In genomic region chr4:55758570-55758969, GRCh38 we compare ENCODE assay signal across 12 cellular contexts.
DNase-seq lines count a peak whose midpoint lies in the region; TF ChIP-seq lines count a peak whose summit lies in the region.
"Had no signal": no experiment of that assay in that cellular context is flagged by ENCODE, and none has a peak within 500 bp of the region (broad histone marks: within the 10 kb centered on the region; RNA-seq: fewer than 3 reads in every experiment).

No MANE protein-coding gene starts in this region.

- intact Hi-C loops in OCI-LY7 (cut with micrococcal nuclease; ENCODE audit: unreplicated experiment): no loop called here

- no peaks in the 10 kb centered on the region for H3K9me2 ChIP-seq in OCI-LY7 (ENCODE audit: insufficient read depth, low read length)

- H4K91ac ChIP-seq in neuronal stem cell (ENCODE audit: low read depth, low read length, poor library complexity): no peak overlapping the region

- H2BK120ac ChIP-seq in neuronal stem cell (ENCODE audit: low read depth, low read length): no peak overlapping the region

- no peak overlapping the region for H3K27ac ChIP-seq in neuronal stem cell (replicated peaks; ENCODE audit: low read length)
- H3K27ac ChIP-seq in OCI-LY7 (ENCODE audit: low read depth, low read length, poor library complexity, severe bottlenecking): no peak overlapping the region
- H3K27ac ChIP-seq: testis had no signal

- H3K9me3 ChIP-seq in neuronal stem cell (replicated peaks in 1 of 2; ENCODE audit: control insufficient read depth in 2 of 2, insufficient read depth in 1 of 2, low read depth in 1 of 2, low read length in 2 of 2): no peaks in the 10 kb centered on the region
- H3K9me3 ChIP-seq in OCI-LY7 (ENCODE audit: low read length): no peaks in the 10 kb centered on the region
- H3K9me3 ChIP-seq: testis had no signal

- H3K36me3 ChIP-seq in neuronal stem cell (replicated peaks in 1 of 2; ENCODE audit: control insufficient read depth in 2 of 2, insufficient read depth in 2 of 2, low read length in 2 of 2): no peaks in the 10 kb centered on the region
- no peaks in the 10 kb centered on the region for H3K36me3 ChIP-seq in OCI-LY7 (ENCODE audit: insufficient read depth, low read length)

- H3K4me2 ChIP-seq in neuronal stem cell (ENCODE audit: insufficient read depth, low read length, poor library complexity, severe bottlenecking): no peak overlapping the region
- no peak overlapping the region for H3K4me2 ChIP-seq in OCI-LY7 (ENCODE audit: low read length)

- no peak overlapping the region for H4K8ac ChIP-seq in neuronal stem cell (ENCODE audit: low read depth, low read length)

- H3K9ac ChIP-seq in neuronal stem cell (ENCODE audit: low read depth, low read length, poor library complexity): no peak overlapping the region

- H3K18ac ChIP-seq in neuronal stem cell (ENCODE audit: low read length): no peak overlapping the region

- no peak overlapping the region for H3K14ac ChIP-seq in neuronal stem cell (ENCODE audit: low read length)

- no peak overlapping the region for H3K4me3 ChIP-seq in neuronal stem cell (ENCODE audit: low read length in 2 of 2)
- H3K4me3 ChIP-seq in OCI-LY7 (ENCODE audit: low read depth, low read length, poor library complexity, severe bottlenecking): no peak overlapping the region
- H3K4me3 ChIP-seq: testis had no signal

- H2AK5ac ChIP-seq in neuronal stem cell (ENCODE audit: low read depth, low read length): no peak overlapping the region

- peak; percentile 25 for DNase-seq in DMS53 (lab: John Stamatoyannopoulos, UW)
- no peak for DNase-seq in DMS53 treated with DMSO at 0.1 percent for 48 hours (lab: John Stamatoyannopoulos, UW; ENCODE audit: unreplicated experiment)
- DNase-seq in NCI-H2029 treated with DMSO at 0.1 percent for 48 hours (lab: John Stamatoyannopoulos, UW): peak; percentile 27
- DNase-seq in cerebellar cortex (ENCODE audit: low spot score): peak; percentile 63
- DNase-seq in neuronal stem cell (ENCODE audit: low spot score): no peak
- no peak for DNase-seq in OCI-LY7 (ENCODE audit: low spot score)
- DNase-seq in cortex of kidney (lab: John Stamatoyannopoulos, UW): no peak
- no peak for DNase-seq in GM10266 (ENCODE audit: extremely low spot score)
- DNase-seq: activated effector memory CD4-positive, alpha-beta T cell treated with anti-CD3 and anti-CD28 coated beads, Interleukin-2, amount 50 U/mL, for 16 hours; COR-L47; T-helper 17 cell; testis had no signal

- H3K4ac ChIP-seq in neuronal stem cell (ENCODE audit: low read length): no peak overlapping the region

- no peaks in the 10 kb centered on the region for H3K27me3 ChIP-seq in neuronal stem cell (ENCODE audit: control insufficient read depth in 3 of 3, insufficient read depth in 3 of 3, low read depth in 1 of 3, low read length in 3 of 3)
- H3K27me3 ChIP-seq: testis had no signal

- no TSS peak for BruUV-seq in OCI-LY7 (replicated peaks; lab: Mats Ljungman, UMichigan)

- no peak overlapping the region for H2BK12ac ChIP-seq in neuronal stem cell (ENCODE audit: low read length)

- no peaks in the 10 kb centered on the region for H4K20me1 ChIP-seq in OCI-LY7 (ENCODE audit: insufficient read depth, low read length)

- H3K79me1 ChIP-seq in neuronal stem cell (ENCODE audit: low read depth, low read length): no peaks in the 10 kb centered on the region

- POLR2A ChIA-PET in OCI-LY7 (lab: Charles Lee): no interaction called here

- H3K4me1 ChIP-seq in neuronal stem cell (ENCODE audit: control insufficient read depth in 2 of 2, insufficient read depth in 1 of 2, low read depth in 1 of 2, low read length in 2 of 2): peaks cover 0 to 1% of the 10 kb centered on the region in 2 donors
- no peaks in the 10 kb centered on the region for H3K4me1 ChIP-seq in OCI-LY7 (ENCODE audit: insufficient read depth, low read length, poor library complexity, severe bottlenecking)
- H3K4me1 ChIP-seq: testis had no signal

- H2AFZ ChIP-seq in neuronal stem cell (ENCODE audit: low read length): peak overlapping the region; percentile 52
- H2AFZ ChIP-seq in OCI-LY7 (ENCODE audit: low read length): no peak overlapping the region; the same call in 1 of the 2 replicates

- H3K79me2 ChIP-seq in OCI-LY7 (ENCODE audit: insufficient read depth, low read depth, low read length): no peaks in the 10 kb centered on the region

- no CpG with 5 or more reads among the region's 4 CpGs for WGBS in neuronal stem cell (ENCODE audit: extremely low coverage in 2 of 2, insufficient read length in 2 of 2, insufficient replicate concordance in 1 of 2), 2 donors

- H2BK5ac ChIP-seq in neuronal stem cell (ENCODE audit: low read length): no peak overlapping the region

- no peak overlapping the region for H2BK15ac ChIP-seq in neuronal stem cell (ENCODE audit: low read length)

- H3K23ac ChIP-seq in neuronal stem cell (ENCODE audit: low read depth, low read length, poor library complexity): no peak overlapping the region

- TF ChIP-seq CTCF in OCI-LY7 (conservative IDR thresholded peaks at IDR 0.05; ENCODE audit: low read length) (no peak), GM10266 (IDR thresholded peaks at IDR 0.05; ENCODE audit: control insufficient read depth, insufficient read depth, low read depth, missing control alignments) (no peak)

- CTCF ChIA-PET in OCI-LY7 (lab: Charles Lee; ENCODE audit: unreplicated experiment): no interaction called here

Comparison
In these comparisons a context has a peak if more than half of its experiments do, and no peak if none do; other contexts are left out.
1. DNase-seq: peak in DMS53 (single experiment), NCI-H2029 treated with DMSO at 0.1 percent for 48 hours (single experiment) and cerebellar cortex (single experiment); none in DMS53 treated with DMSO at 0.1 percent for 48 hours (single experiment), neuronal stem cell (single experiment), OCI-LY7 (single experiment), cortex of kidney (single experiment) and GM10266 (single experiment).